In the genomic region with DNA sequence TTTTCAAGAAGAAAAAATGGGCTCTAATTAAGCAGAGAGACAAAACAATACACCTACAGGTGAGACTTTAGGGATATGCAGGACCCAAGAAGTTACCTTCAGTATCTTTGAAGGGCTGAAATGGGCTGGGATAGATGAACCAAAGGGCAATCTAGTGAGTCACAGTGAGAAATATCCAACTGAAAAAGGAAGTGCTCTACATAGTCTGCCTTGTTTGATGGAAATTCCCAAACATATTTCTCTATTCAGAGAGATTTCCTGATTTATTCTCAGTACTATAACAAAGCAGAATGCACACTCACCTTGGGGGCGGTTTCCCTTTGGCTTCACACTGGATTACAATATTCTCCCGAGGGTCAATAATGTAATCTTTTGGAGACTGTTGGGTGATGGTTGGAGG, we compare ENCODE assay signal across 22 cellular contexts.
DNase-seq lines count a peak whose midpoint lies in the region; ATAC-seq, FAIRE-seq and TF ChIP-seq lines count a peak whose summit lies in the region.
"Had no signal": no experiment of that assay in that cellular context is flagged by ENCODE, and none has a peak within 500 bp of the region (broad histone marks: within the 10 kb centered on the region; RNA-seq: fewer than 3 reads in every experiment).

No MANE protein-coding gene starts in this region.

- H2AFZ ChIP-seq in K562 (ENCODE audit: low read depth, low read length): 0 out of 2 replicates have a peak overlapping the region, but pooled peaks have one; percentile 6
- H2AFZ ChIP-seq in hepatocyte: no peak overlapping the region

- H3K27me3 ChIP-seq in K562 (ENCODE audit: control insufficient read depth in 2 of 2, insufficient read depth in 2 of 2, low read length in 2 of 2) (no peaks in the 10 kb centered on the region), hepatocyte (no peaks in the 10 kb centered on the region)

- WGBS in A549 (ENCODE audit: missing lambda C conversion rate): 7% methylated on average over 2 of the region's 2 CpGs
- 50% methylated on average over 2 of the region's 2 CpGs for WGBS in K562 (ENCODE audit: insufficient coverage, low coverage, missing lambda C conversion rate)
- 84% methylated on average over 2 of the region's 2 CpGs for WGBS in hepatocyte (ENCODE audit: low lambda C conversion rate, missing lambda C conversion rate)

- FAIRE-seq in A549 (lab: Jason Lieb, UNC): no peak
- no peak for FAIRE-seq in K562 (lab: Jason Lieb, UNC)
- FAIRE-seq: endometrium had no signal

- TF ChIP-seq POLR2A in A549 (IDR thresholded peaks at IDR 0.05; ENCODE audit: low read length) (no peak), K562 (conservative IDR thresholded peaks at IDR 0.05) (no peak)

- peak; percentile 49 to 72; a peak in 4 of 6 replicates for ATAC-seq in A549
- ATAC-seq in K562: no peak
- no peak for ATAC-seq in GM21367 (IDR thresholded peaks at IDR 0.05; ENCODE audit: unreplicated experiment)
- ATAC-seq in GM18861 (IDR thresholded peaks at IDR 0.05; ENCODE audit: unreplicated experiment): no peak
- ATAC-seq: natural killer cell; Right ventricle myocardium inferior; stimulated activated naive CD8-positive, alpha-beta T cell treated with anti-CD3 and anti-CD28 coated beads, Interleukin-15, amount 100 ng/mL, for 72 hours had no signal

- in situ Hi-C loops in K562 (cut with MboI): no loop called here

- intact Hi-C loops in K562 (cut with micrococcal nuclease): no loop called here

- CTCF ChIA-PET in A549 (lab: Yijun Ruan, JAX) (no interaction called here), K562 (lab: Yijun Ruan, JAX; ENCODE audit: low intra/inter-chr PET ratio) (no interaction called here)

- no peaks in the 10 kb centered on the region for H3K9me2 ChIP-seq in hepatocyte (replicated peaks; ENCODE audit: insufficient read depth)

- no TSS peak for BruUV-seq in K562 (replicated peaks; lab: Mats Ljungman, UMichigan)

- H3K9me1 ChIP-seq in K562 (ENCODE audit: control insufficient read depth, insufficient read depth, low read length): no peaks in the 10 kb centered on the region

- peak overlapping the region; percentile 81 for H3K4me2 ChIP-seq in A549
- H3K4me2 ChIP-seq in K562 (ENCODE audit: insufficient read depth, low read length): no peak overlapping the region
- H3K4me2 ChIP-seq in hepatocyte: peak overlapping the region; percentile 23

- POLR2A ChIA-PET in A549 (lab: Yijun Ruan, JAX): no interaction called here
- POLR2A ChIA-PET in K562 (lab: Yijun Ruan, JAX): no interaction called here

- TF ChIP-seq CTCF in A549 (IDR thresholded peaks at IDR 0.05) (no peak), K562 (IDR thresholded peaks at IDR 0.05 in 2 of 3, conservative IDR thresholded peaks at IDR 0.05 in 1 of 3; ENCODE audit: insufficient read depth in 2 of 3, low read depth in 1 of 3, low read length in 3 of 3) (no peak), hepatocyte (IDR thresholded peaks at IDR 0.05; ENCODE audit: poor library complexity) (no peak)

- DNase-seq in A549 (ENCODE audit: low read depth in 1 of 2, low spot score in 1 of 2): peak in 1 of 2 experiments; percentile 42
- peak; percentile 55 for DNase-seq in HCEC 1CT
- DNase-seq in K562 (ENCODE audit: extremely low read depth in 1 of 4, low spot score in 3 of 4): no peak
- no peak for DNase-seq in hepatocyte (ENCODE audit: low spot score)
- no peak for DNase-seq in RPMI8226
- no peak for DNase-seq in nucleus accumbens (lab: John Stamatoyannopoulos, UW)
- DNase-seq: ACHN; activated CD8-positive, alpha-beta memory T cell treated with anti-CD3 and anti-CD28 coated beads, Interleukin-2, amount 50 U/mL, for 48 hours; activated effector memory CD4-positive, alpha-beta T cell treated with anti-CD3 and anti-CD28 coated beads, Interleukin-2, amount 50 U/mL, for 16 hours; amygdala; cerebellar nuclear complex; foreskin melanocyte; hypothalamus; natural killer cell; NCI-H1105; NCI-H524; stimulated activated naive CD8-positive, alpha-beta T cell treated with anti-CD3 and anti-CD28 coated beads, Interleukin-15, amount 100 ng/mL, for 72 hours; T-helper 1 cell had no signal

- TF ChIP-seq RAD21 in A549 (conservative IDR thresholded peaks at IDR 0.05 in 1 of 2, IDR thresholded peaks at IDR 0.05 in 1 of 2) (no peak), K562 (CRISPR knock-in tag; conservative IDR thresholded peaks at IDR 0.05 in 1 of 2, IDR thresholded peaks at IDR 0.05 in 1 of 2) (no peak)

- no peak; a peak in 1 of 5 replicates for TF ChIP-seq EP300 in A549 (IDR thresholded peaks at IDR 0.05)
- no peak for TF ChIP-seq EP300 in K562 (IDR thresholded peaks at IDR 0.05; ENCODE audit: low read length)

- H3K36me3 ChIP-seq in K562 (ENCODE audit: control insufficient read depth, insufficient read depth, low read length) (no peaks in the 10 kb centered on the region), hepatocyte (replicated peaks; ENCODE audit: insufficient read depth, low read depth) (no peaks in the 10 kb centered on the region)

- H3K9ac ChIP-seq in K562 (ENCODE audit: insufficient read depth in 1 of 2, low read depth in 2 of 2, low read length in 2 of 2): no peak overlapping the region

- no peaks in the 10 kb centered on the region for H3K9me3 ChIP-seq in A549
- no peaks in the 10 kb centered on the region for H3K9me3 ChIP-seq in K562 (replicated peaks; ENCODE audit: control insufficient read depth, insufficient read depth, low read depth, low read length)
- H3K9me3 ChIP-seq in hepatocyte (ENCODE audit: low read depth): no peaks in the 10 kb centered on the region

- peaks cover 100% of the 10 kb centered on the region for H3K4me1 ChIP-seq in A549
- H3K4me1 ChIP-seq in K562 (replicated peaks in 1 of 2; ENCODE audit: control insufficient read depth in 2 of 2, insufficient read depth in 2 of 2, low read length in 2 of 2): peaks cover 8 to 41% of the 10 kb centered on the region in 2 experiments; a peak in 4 of 5 replicates
- peaks cover 23% of the 10 kb centered on the region for H3K4me1 ChIP-seq in hepatocyte (ENCODE audit: insufficient read depth)

- H3K4me3 ChIP-seq in A549 (peak overlapping the region; percentile 14; the same call in 1 of the 3 replicates), K562 (no peak overlapping the region), hepatocyte (no peak overlapping the region)

- H3K27ac ChIP-seq in A549: peak overlapping the region; percentile 86 to 97
- no peak overlapping the region for H3K27ac ChIP-seq in K562 (ENCODE audit: extremely low read depth, low read depth, low read length)
- H3K27ac ChIP-seq in hepatocyte: peak overlapping the region; percentile 49

- H4K20me1 ChIP-seq in K562 (replicated peaks; ENCODE audit: control insufficient read depth, insufficient read depth, low read length) (no peaks in the 10 kb centered on the region), hepatocyte (ENCODE audit: insufficient read depth, poor library complexity, severe bottlenecking) (no peaks in the 10 kb centered on the region)

- H3K79me2 ChIP-seq in K562 (ENCODE audit: control insufficient read depth, insufficient read depth, low read length) (no peaks in the 10 kb centered on the region), hepatocyte (no peaks in the 10 kb centered on the region)

TF ChIP-seq in A549, 52 proteins besides CTCF, POLR2A, EP300 and RAD21 (continues in another document):
- TF ChIP-seq, protein P1, sequence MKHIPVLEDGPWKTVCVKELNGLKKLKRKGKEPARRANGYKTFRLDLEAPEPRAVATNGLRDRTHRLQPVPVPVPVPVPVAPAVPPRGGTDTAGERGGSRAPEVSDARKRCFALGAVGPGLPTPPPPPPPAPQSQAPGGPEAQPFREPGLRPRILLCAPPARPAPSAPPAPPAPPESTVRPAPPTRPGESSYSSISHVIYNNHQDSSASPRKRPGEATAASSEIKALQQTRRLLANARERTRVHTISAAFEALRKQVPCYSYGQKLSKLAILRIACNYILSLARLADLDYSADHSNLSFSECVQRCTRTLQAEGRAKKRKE (CRISPR knock-in tag; IDR thresholded peaks at IDR 0.05; ENCODE audit: low read depth): no peak
- TF ChIP-seq HEYL (CRISPR knock-in tag; IDR thresholded peaks at IDR 0.05): no peak
- TF ChIP-seq CBX8 (IDR thresholded peaks at IDR 0.05): no peak
- TF ChIP-seq FOSL2 (IDR thresholded peaks at IDR 0.05): no peak
- TF ChIP-seq FOSL2 (CRISPR knock-in tag; IDR thresholded peaks at IDR 0.05): peak; percentile 49; the same call in 1 of the 2 replicates
- TF ChIP-seq ZFP36 (IDR thresholded peaks at IDR 0.05; ENCODE audit: borderline replicate concordance, partially characterized antibody): no peak
- TF ChIP-seq HDAC2 (IDR thresholded peaks at IDR 0.05): no peak
- TF ChIP-seq GATA3 (IDR thresholded peaks at IDR 0.05; ENCODE audit: borderline replicate concordance): 0 out of 2 replicates have a peak, but pooled peaks have one; percentile 35

TF ChIP-seq in K562, 482 proteins besides CTCF, POLR2A, EP300 and RAD21 (continues in another document):
- TF ChIP-seq GATAD2B (IDR thresholded peaks at IDR 0.05; ENCODE audit: borderline replicate concordance) (no peak), U2AF1 (optimal IDR thresholded peaks at IDR 0.05; ENCODE audit: low read depth, low read length) (no peak), SPI1 (IDR thresholded peaks at IDR 0.05; ENCODE audit: borderline replicate concordance, low read depth, low read length) (peak; percentile 83), SMARCA4 (IDR thresholded peaks at IDR 0.05) (no peak), YBX1 (IDR thresholded peaks at IDR 0.05) (no peak), PYGO2 (tag; IDR thresholded peaks at IDR 0.05) (no peak), MEF2D (tag; conservative IDR thresholded peaks at IDR 0.05; ENCODE audit: low read depth) (no peak), ZNF583 (CRISPR knock-in tag; IDR thresholded peaks at IDR 0.05) (no peak), FOSL1 (tag; conservative IDR thresholded peaks at IDR 0.05) (peak; percentile 32; the same call in 1 of the 2 replicates), EWSR1 (IDR thresholded peaks at IDR 0.05; ENCODE audit: borderline replicate concordance, low read depth, partially characterized antibody) (no peak)
- TF ChIP-seq, protein P2, sequence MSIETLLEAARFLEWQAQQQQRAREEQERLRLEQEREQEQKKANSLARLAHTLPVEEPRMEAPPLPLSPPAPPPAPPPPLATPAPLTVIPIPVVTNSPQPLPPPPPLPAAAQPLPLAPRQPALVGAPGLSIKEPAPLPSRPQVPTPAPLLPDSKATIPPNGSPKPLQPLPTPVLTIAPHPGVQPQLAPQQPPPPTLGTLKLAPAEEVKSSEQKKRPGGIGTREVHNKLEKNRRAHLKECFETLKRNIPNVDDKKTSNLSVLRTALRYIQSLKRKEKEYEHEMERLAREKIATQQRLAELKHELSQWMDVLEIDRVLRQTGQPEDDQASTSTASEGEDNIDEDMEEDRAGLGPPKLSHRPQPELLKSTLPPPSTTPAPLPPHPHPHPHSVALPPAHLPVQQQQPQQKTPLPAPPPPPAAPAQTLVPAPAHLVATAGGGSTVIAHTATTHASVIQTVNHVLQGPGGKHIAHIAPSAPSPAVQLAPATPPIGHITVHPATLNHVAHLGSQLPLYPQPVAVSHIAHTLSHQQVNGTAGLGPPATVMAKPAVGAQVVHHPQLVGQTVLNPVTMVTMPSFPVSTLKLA (conservative IDR thresholded peaks at IDR 0.05): no peak

Comparison
In these comparisons a context has a peak if more than half of its experiments do, and no peak if none do; other contexts are left out.
1. ATAC-seq: peak in A549 (2 of 2); none in K562 (single experiment), GM21367 (single experiment) and GM18861 (single experiment).